ENCODE assay signal across 21 cellular contexts in the genomic region with DNA sequence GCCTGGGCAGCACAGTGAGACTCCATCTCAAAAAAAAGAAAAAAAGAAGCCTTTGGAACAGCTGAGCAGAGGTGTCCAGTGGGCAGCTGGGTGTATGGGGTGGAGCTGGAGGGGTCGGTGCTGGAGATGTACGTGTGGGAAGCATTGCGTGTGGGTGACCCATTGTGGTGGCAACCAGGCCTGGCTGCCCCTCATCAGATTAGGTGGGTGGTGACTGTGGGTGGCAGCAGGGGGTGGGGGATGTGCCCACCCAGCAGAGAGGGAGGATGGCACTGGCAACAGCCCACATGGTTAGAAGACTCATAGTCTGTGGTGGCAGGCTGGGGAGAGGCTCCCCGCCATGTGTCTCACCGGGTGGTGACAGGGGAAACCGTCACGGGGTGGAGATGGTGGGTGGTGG. TPM values are rescaled to one million over a fixed set of nuclear protein-coding genes. Genes with fewer than 3 reads are reported as not detected.
DNase-seq lines count a peak whose midpoint lies in the region; ATAC-seq and TF ChIP-seq lines count a peak whose summit lies in the region.
"Had no signal": no experiment of that assay in that cellular context is flagged by ENCODE, and none has a peak within 500 bp of the region (broad histone marks: within the 10 kb centered on the region; RNA-seq: fewer than 3 reads in every experiment).

No MANE protein-coding gene starts in this region.

- H3K4me3 ChIP-seq in BLaER1 (no peak overlapping the region), uterus (no peak overlapping the region)
- no peak overlapping the region for H3K4me3 ChIP-seq in BLaER1 treated with 17β-estradiol and CSF1 and Interleukin-3, amounts not matched to agents 10 nM and 100 nM
- H3K4me3 ChIP-seq: GM12878, HAP-1 had no signal

- H3K4me1 ChIP-seq in BLaER1: peaks cover 50% of the 10 kb centered on the region
- peaks cover 0 to 55% (median 33%) of the 10 kb centered on the region in 10 experiments; a peak in 14 of 20 replicates for H3K4me1 ChIP-seq in BLaER1 treated with 17β-estradiol and CSF1 and Interleukin-3, amounts not matched to agents 10 nM and 100 nM
- H3K4me1 ChIP-seq in uterus: no peaks in the 10 kb centered on the region
- H3K4me1 ChIP-seq: HAP-1 had no signal

- intact Hi-C loops in uterus (cut with DNase I; ENCODE audit: low total_unique reads): no loop called here

- no peaks in the 10 kb centered on the region for H3K27me3 ChIP-seq in BLaER1
- no peaks in the 10 kb centered on the region for H3K27me3 ChIP-seq in BLaER1 treated with 17β-estradiol and CSF1 and Interleukin-3, amounts not matched to agents 10 nM and 100 nM
- H3K27me3 ChIP-seq in uterus: no peaks in the 10 kb centered on the region
- H3K27me3 ChIP-seq: BE2C had no signal

- no peaks in the 10 kb centered on the region for H3K36me3 Mint-ChIP-seq in activated T-helper 17 cell treated with anti-CD3 and anti-CD28 coated beads, Interleukin-2, amount 50 U/mL, for 72 hours (ENCODE audit: low read depth)
- H3K36me3 Mint-ChIP-seq in neural crest cell (ENCODE audit: low read depth): peaks cover 3% of the 10 kb centered on the region
- H3K36me3 Mint-ChIP-seq: CD14-positive monocyte, IgD-negative memory B cell had no signal

- no peaks in the 10 kb centered on the region for H3K9me3 Mint-ChIP-seq in activated T-helper 17 cell treated with anti-CD3 and anti-CD28 coated beads, Interleukin-2, amount 50 U/mL, for 72 hours
- H3K9me3 Mint-ChIP-seq in neural crest cell: no peaks in the 10 kb centered on the region
- H3K9me3 Mint-ChIP-seq: CD14-positive monocyte; CD8-positive, alpha-beta T cell; IgD-negative memory B cell had no signal

- H3K27ac ChIP-seq in BLaER1 (0 out of 2 replicates have a peak overlapping the region, but pooled peaks have one; percentile 2), uterus (no peak overlapping the region)
- H3K27ac ChIP-seq in BLaER1 treated with 17β-estradiol and CSF1 and Interleukin-3, amounts not matched to agents 10 nM and 100 nM: no peak overlapping the region

- peak overlapping the region; percentile 12; the same call in 1 of the 2 replicates for H3K4me2 ChIP-seq in BLaER1
- peak overlapping the region in 7 of 11 experiments; percentile 3 to 47 (median 18); a peak in 9 of 22 replicates for H3K4me2 ChIP-seq in BLaER1 treated with 17β-estradiol and CSF1 and Interleukin-3, amounts not matched to agents 10 nM and 100 nM

- no peak for DNase-seq in neural crest cell (ENCODE audit: low read depth, low spot score)
- DNase-seq in LoVo (ENCODE audit: low spot score): no peak
- no peak for DNase-seq in DMS153 treated with DMSO at 0.1 percent for 48 hours (lab: John Stamatoyannopoulos, UW; ENCODE audit: unreplicated experiment)
- no peak for DNase-seq in uterus
- DNase-seq: ACHN, BE2C, Calu3, DMS53, DND-41, EL, KG1 had no signal

- no peaks in the 10 kb centered on the region for H3K9me3 ChIP-seq in BLaER1
- no peaks in the 10 kb centered on the region for H3K9me3 ChIP-seq in BLaER1 treated with 17β-estradiol and CSF1 and Interleukin-3, amounts not matched to agents 10 nM and 100 nM (replicated peaks in 1 of 11)
- no peaks in the 10 kb centered on the region for H3K9me3 ChIP-seq in uterus
- H3K9me3 ChIP-seq: BE2C, HAP-1 had no signal

- TF ChIP-seq POLR2A in uterus (IDR thresholded peaks at IDR 0.05): no peak

- H3K4me3 Mint-ChIP-seq in activated T-helper 17 cell treated with anti-CD3 and anti-CD28 coated beads, Interleukin-2, amount 50 U/mL, for 72 hours: no peak overlapping the region
- H3K4me3 Mint-ChIP-seq in neural crest cell: no peak overlapping the region
- H3K4me3 Mint-ChIP-seq: CD14-positive monocyte; CD8-positive, alpha-beta T cell; IgD-negative memory B cell had no signal

- H3K4me1 Mint-ChIP-seq in activated T-helper 17 cell treated with anti-CD3 and anti-CD28 coated beads, Interleukin-2, amount 50 U/mL, for 72 hours: no peaks in the 10 kb centered on the region
- H3K4me1 Mint-ChIP-seq in neural crest cell: peaks cover 10% of the 10 kb centered on the region
- H3K4me1 Mint-ChIP-seq: CD14-positive monocyte, IgD-negative memory B cell had no signal

- H3K36me3 ChIP-seq in BLaER1: no peaks in the 10 kb centered on the region
- no peaks in the 10 kb centered on the region for H3K36me3 ChIP-seq in BLaER1 treated with 17β-estradiol and CSF1 and Interleukin-3, amounts not matched to agents 10 nM and 100 nM
- no peaks in the 10 kb centered on the region for H3K36me3 ChIP-seq in uterus
- H3K36me3 ChIP-seq: BE2C, HAP-1 had no signal

- ATAC-seq in activated T-helper 17 cell treated with anti-CD3 and anti-CD28 coated beads, Interleukin-2, amount 50 U/mL, for 72 hours (replicated peaks): peak; percentile 16
- ATAC-seq in HG02623 (IDR thresholded peaks at IDR 0.05; ENCODE audit: unreplicated experiment): no peak
- ATAC-seq: CD8-positive, alpha-beta T cell; GM12878; HepG2 had no signal

- TF ChIP-seq CTCF in neural crest cell (conservative IDR thresholded peaks at IDR 0.05) (no peak), uterus (IDR thresholded peaks at IDR 0.05) (no peak)

- H3K27ac Mint-ChIP-seq in activated T-helper 17 cell treated with anti-CD3 and anti-CD28 coated beads, Interleukin-2, amount 50 U/mL, for 72 hours: no peak overlapping the region
- peak overlapping the region; percentile 86 for H3K27ac Mint-ChIP-seq in neural crest cell (ENCODE audit: unreplicated experiment)
- H3K27ac Mint-ChIP-seq: CD8-positive, alpha-beta T cell; IgD-negative memory B cell had no signal

- H4K20me1 ChIP-seq in BLaER1: peaks cover 12% of the 10 kb centered on the region
- peaks cover 0 to 43% (median 18%) of the 10 kb centered on the region in 11 experiments; a peak in 17 of 22 replicates for H4K20me1 ChIP-seq in BLaER1 treated with 17β-estradiol and CSF1 and Interleukin-3, amounts not matched to agents 10 nM and 100 nM

- H3K27me3 Mint-ChIP-seq in activated T-helper 17 cell treated with anti-CD3 and anti-CD28 coated beads, Interleukin-2, amount 50 U/mL, for 72 hours: no peaks in the 10 kb centered on the region
- H3K27me3 Mint-ChIP-seq in neural crest cell (ENCODE audit: low read depth): peaks cover 2% of the 10 kb centered on the region
- H3K27me3 Mint-ChIP-seq: IgD-negative memory B cell had no signal

- H3K9ac ChIP-seq in BLaER1: no peak overlapping the region
- H3K9ac ChIP-seq in BLaER1 treated with 17β-estradiol and CSF1 and Interleukin-3, amounts not matched to agents 10 nM and 100 nM: no peak overlapping the region

RNA-seq across cellular contexts. Expression of a gene that starts 27.6 kb away (rescaled TPM):
- 1 to 10 TPM; 3.8 to 6.4 TPM for total RNA-seq in activated T-helper 17 cell treated with anti-CD3 and anti-CD28 coated beads, Interleukin-2, amount 50 U/mL, for 72 hours
- total RNA-seq in neural crest cell: 83.6 and 85.6 TPM in 2 replicates
- total RNA-seq in uterus: 10 to 100 TPM in 3 of 4 donors, 1 to 10 TPM in 1; 3.8 to 53.9 (median 17.5) TPM
- total RNA-seq: HepG2 had no signal
